1 cellular context compared by ENCODE assay signal in genomic region chr19:13056052-13056660, GRCh38.
TF ChIP-seq lines count a peak whose summit lies in the region.

No MANE protein-coding gene starts in this region.

TF ChIP-seq in IMR-90, 13 proteins besides CTCF, POLR2A, EP300 and RAD21 (continued from another document):
- TF ChIP-seq USF2 (IDR thresholded peaks at IDR 0.05; ENCODE audit: low read depth, low read length): no peak
- no peak for TF ChIP-seq RCOR1 (IDR thresholded peaks at IDR 0.05; ENCODE audit: insufficient replicate concordance, low read length)
